29 cellular contexts compared by ENCODE assay signal in genomic region chr17:49553676-49554335, GRCh38. TPM values are rescaled to one million over a fixed set of nuclear protein-coding genes. Genes with fewer than 3 reads are reported as not detected.
A peak's percentile ranks its signal among the peaks of the same experiment; 100 is the strongest.
DNase-seq lines count a peak whose midpoint lies in the region; ATAC-seq lines count a peak whose summit lies in the region.
"Had no signal": no experiment of that assay in that cellular context is flagged by ENCODE, and none has a peak within 500 bp of the region (broad histone marks: within the 10 kb centered on the region; RNA-seq: fewer than 3 reads in every experiment).

No MANE protein-coding gene starts in this region.

- H2BK12ac ChIP-seq in neuronal stem cell (ENCODE audit: low read length) = no peak overlapping the region

- H3K9me3 ChIP-seq in T-helper 17 cell (ENCODE audit: control insufficient read depth, low read length, poor library complexity, severe bottlenecking) (no peaks in the 10 kb centered on the region), neuronal stem cell (replicated peaks in 1 of 2; ENCODE audit: control insufficient read depth in 2 of 2, insufficient read depth in 1 of 2, low read depth in 1 of 2, low read length in 2 of 2) (no peaks in the 10 kb centered on the region)
- H3K9me3 ChIP-seq: heart left ventricle, neutrophil, prostate gland, thyroid gland had no signal

- H3K9ac ChIP-seq in neuronal stem cell (ENCODE audit: low read depth, low read length, poor library complexity) = no peak overlapping the region

- no peak overlapping the region for H3K27ac ChIP-seq in neuronal stem cell (replicated peaks; ENCODE audit: low read length)
- H3K27ac ChIP-seq: heart left ventricle, neutrophil, SK-N-MC, thyroid gland, VCaP had no signal

- DNase-seq in SIG-M5 treated with dmso at 0.1 percent for 504 hours (lab: John Stamatoyannopoulos, UW; ENCODE audit: unreplicated experiment) (peak; percentile 38), SIG-M5 (lab: John Stamatoyannopoulos, UW) (no peak), H7 (peak; percentile 12), T-helper 17 cell (no peak), neuronal stem cell (ENCODE audit: low spot score) (no peak), kidney glomerular epithelial cell (lab: John Stamatoyannopoulos, UW) (no peak), NCI-H1417 (lab: John Stamatoyannopoulos, UW) (no peak)
- DNase-seq: 8988T; activated CD4-positive, alpha-beta T cell treated with anti-CD3 and anti-CD28 coated beads, Interleukin-2, amount 10 ng/mL, durations not matched to agents 7 days and 5 days; activated T-cell treated with anti-CD3 and anti-CD28 coated beads, Interleukin-2, amount 50 U/mL, for 4 hours; CD4-positive, alpha-beta memory T cell; DMS 273 treated with DMSO at 0.1 percent for 48 hours; effector memory CD4-positive, alpha-beta T cell; EL; erythroblast; heart left ventricle; NCI-H2081; NCI-H2227 treated with DMSO at 0.1 percent for 48 hours; NCI-H526 treated with DMSO at 0.1 percent for 48 hours; stimulated activated naive CD4-positive, alpha-beta T cell treated with Interleukin-2 at 50 U/mL for 16 hours; thyroid gland had no signal

- H2AK5ac ChIP-seq in neuronal stem cell (ENCODE audit: low read depth, low read length) = peak overlapping the region; percentile 49

- no peak overlapping the region for H3K4me2 ChIP-seq in neuronal stem cell (ENCODE audit: insufficient read depth, low read length, poor library complexity, severe bottlenecking)

- peaks cover 8% of the 10 kb centered on the region for H3K4me1 Mint-ChIP-seq in T-helper 17 cell
- H3K4me1 Mint-ChIP-seq: activated CD4-positive, alpha-beta T cell treated with anti-CD3 and anti-CD28 coated beads, Interleukin-2, amount 10 ng/mL, durations not matched to agents 7 days and 5 days had no signal

- no peak overlapping the region for H3K4me3 Mint-ChIP-seq in T-helper 17 cell
- H3K4me3 Mint-ChIP-seq: activated CD4-positive, alpha-beta T cell treated with anti-CD3 and anti-CD28 coated beads, Interleukin-2, amount 10 ng/mL, durations not matched to agents 7 days and 5 days; activated T-cell treated with anti-CD3 and anti-CD28 coated beads, Interleukin-2, amount 50 U/mL, for 4 hours; CD4-positive, alpha-beta memory T cell; IgD-negative memory B cell; T-helper 2 cell treated with Interferon-gamma antibody and Interleukin-4, amounts not matched to agents 5 μg/mL and 100 μg/mL, for 36 hours had no signal

- H2BK5ac ChIP-seq in neuronal stem cell (ENCODE audit: low read length) = no peak overlapping the region

- no peak overlapping the region for H2BK120ac ChIP-seq in neuronal stem cell (ENCODE audit: low read depth, low read length)

- H3K27me3 ChIP-seq in H7 (ENCODE audit: control insufficient read depth, insufficient read depth, low read length) = no peaks in the 10 kb centered on the region
- peaks cover 0 to 58% (median 0%) of the 10 kb centered on the region in 3 experiments for H3K27me3 ChIP-seq in neuronal stem cell (ENCODE audit: control insufficient read depth in 3 of 3, insufficient read depth in 3 of 3, low read depth in 1 of 3, low read length in 3 of 3)
- H3K27me3 ChIP-seq: thyroid gland had no signal

- H3K79me1 ChIP-seq in neuronal stem cell (ENCODE audit: low read depth, low read length) = no peaks in the 10 kb centered on the region

- H3K14ac ChIP-seq in neuronal stem cell (ENCODE audit: low read length) = no peak overlapping the region

- H3K18ac ChIP-seq in neuronal stem cell (ENCODE audit: low read length) = no peak overlapping the region

- no peak overlapping the region for H2BK15ac ChIP-seq in neuronal stem cell (ENCODE audit: low read length)

- H3K36me3 ChIP-seq in H7 (replicated peaks; ENCODE audit: control insufficient read depth, insufficient read depth, low read length) = no peaks in the 10 kb centered on the region
- no peaks in the 10 kb centered on the region for H3K36me3 ChIP-seq in neuronal stem cell (replicated peaks in 1 of 2; ENCODE audit: control insufficient read depth in 2 of 2, insufficient read depth in 2 of 2, low read length in 2 of 2)
- H3K36me3 ChIP-seq: heart left ventricle, neutrophil, prostate gland, thyroid gland had no signal

- H3K27me3 Mint-ChIP-seq in T-helper 17 cell = peaks cover 7% of the 10 kb centered on the region

- no peak overlapping the region for H3K23ac ChIP-seq in neuronal stem cell (ENCODE audit: low read depth, low read length, poor library complexity)

- H4K91ac ChIP-seq in neuronal stem cell (ENCODE audit: low read depth, low read length, poor library complexity) = no peak overlapping the region

- no CpG with 5 or more reads among the region's 8 CpGs for WGBS in neuronal stem cell (ENCODE audit: extremely low coverage in 2 of 2, insufficient read length in 2 of 2, insufficient replicate concordance in 1 of 2), 2 donors

- H3K4me1 ChIP-seq in neuronal stem cell (ENCODE audit: control insufficient read depth in 2 of 2, insufficient read depth in 1 of 2, low read depth in 1 of 2, low read length in 2 of 2) = peaks cover 3 to 4% of the 10 kb centered on the region in 2 donors
- H3K4me1 ChIP-seq: prostate gland had no signal

- peaks cover 3% of the 10 kb centered on the region for H3K36me3 Mint-ChIP-seq in T-helper 17 cell (ENCODE audit: low read depth)
- H3K36me3 Mint-ChIP-seq: CD4-positive, alpha-beta memory T cell; IgD-negative memory B cell had no signal

- H3K4ac ChIP-seq in neuronal stem cell (ENCODE audit: low read length) = no peak overlapping the region

- H3K27ac Mint-ChIP-seq in T-helper 17 cell = peak overlapping the region; percentile 47
- H3K27ac Mint-ChIP-seq: activated CD4-positive, alpha-beta T cell treated with anti-CD3 and anti-CD28 coated beads, Interleukin-2, amount 10 ng/mL, durations not matched to agents 7 days and 5 days; T-helper 2 cell treated with Interferon-gamma antibody and Interleukin-4, amounts not matched to agents 5 μg/mL and 100 μg/mL, for 36 hours had no signal

- ATAC-seq in T-helper 17 cell (no peak), HG03571 (IDR thresholded peaks at IDR 0.05; ENCODE audit: unreplicated experiment) (no peak)
- ATAC-seq: activated T-cell treated with anti-CD3 and anti-CD28 coated beads, Interleukin-2, amount 50 U/mL, for 4 hours; heart left ventricle had no signal

- H4K8ac ChIP-seq in neuronal stem cell (ENCODE audit: low read depth, low read length) = no peak overlapping the region

- no peak overlapping the region for H2AFZ ChIP-seq in neuronal stem cell (ENCODE audit: low read length)

- H3K4me3 ChIP-seq in H7 (ENCODE audit: insufficient read depth, low read depth, low read length) (no peak overlapping the region), neuronal stem cell (ENCODE audit: low read length in 2 of 2) (no peak overlapping the region)
- H3K4me3 ChIP-seq: heart left ventricle, lung, prostate gland, SK-N-MC, thyroid gland had no signal

RNA-seq across cellular contexts. Expression of gene NXPH3, which starts 21.9 kb away (rescaled TPM):
- total RNA-seq in H7 (2014; rRNA removed; shearing (Covaris generic)) = 1.7 and 2.4 TPM in 2 replicates
- total RNA-seq in T-helper 17 cell = not detected
- 2.9 TPM for polyA plus RNA-seq in neuronal stem cell (2013, experiment 1 of 2)
- polyA plus RNA-seq in neuronal stem cell (2013, experiment 2 of 2) = 2.8 TPM
- total RNA-seq: activated CD4-positive, alpha-beta T cell treated with anti-CD3 and anti-CD28 coated beads, Interleukin-2, amount 10 ng/mL, durations not matched to agents 7 days and 5 days; CD4-positive, alpha-beta memory T cell had no signal
- polyA plus RNA-seq: CD4-positive, alpha-beta memory T cell; IgD-negative memory B cell had no signal

RNA-seq across cellular contexts. Expression of gene NGFR, which starts 58.7 kb away (rescaled TPM):
- 7.9 and 8.7 TPM in 2 replicates for total RNA-seq in H7 (2014; rRNA removed; shearing (Covaris generic))
- total RNA-seq in T-helper 17 cell = under 1 TPM; 0.25 to 0.52 TPM
- 29.4 TPM for polyA plus RNA-seq in neuronal stem cell (2013, experiment 1 of 2)
- 29.5 TPM for polyA plus RNA-seq in neuronal stem cell (2013, experiment 2 of 2)
- polyA plus RNA-seq: CD4-positive, alpha-beta memory T cell; IgD-negative memory B cell had no signal

Comparison
In these comparisons a context has a peak if more than half of its experiments do, and no peak if none do; other contexts are left out.
1. DNase-seq: peak in SIG-M5 treated with dmso at 0.1 percent for 504 hours (single experiment) and H7 (single experiment); none in SIG-M5 (single experiment), T-helper 17 cell (0 of 3), neuronal stem cell (single experiment), kidney glomerular epithelial cell (single experiment) and NCI-H1417 (0 of 3).